ENCODE assay signal across 18 cellular contexts in genomic region chr7:101020444-101020843, GRCh38. TPM values are rescaled to one million over a fixed set of nuclear protein-coding genes. Genes with fewer than 3 reads are reported as not detected.
A peak's percentile ranks its signal among the peaks of the same experiment; 100 is the strongest.
DNase-seq lines count a peak whose midpoint lies in the region; ATAC-seq, FAIRE-seq and TF ChIP-seq lines count a peak whose summit lies in the region.
"Had no signal": no experiment of that assay in that cellular context is flagged by ENCODE, and none has a peak within 500 bp of the region (broad histone marks: within the 10 kb centered on the region; RNA-seq: fewer than 3 reads in every experiment).

No MANE protein-coding gene starts in this region.

- H2BK12ac ChIP-seq in H1 (ENCODE audit: low read depth, low read length) (0 out of 2 replicates have a peak overlapping the region, but pooled peaks have one; percentile 80), neuronal stem cell (ENCODE audit: low read length) (no peak overlapping the region)

- H3K9me3 ChIP-seq in Peyer's patch (no peaks in the 10 kb centered on the region), H1 (ENCODE audit: insufficient read depth in 2 of 2, low read depth in 1 of 2, low read length in 1 of 2) (no peaks in the 10 kb centered on the region), neuronal stem cell (replicated peaks in 1 of 2; ENCODE audit: control insufficient read depth in 2 of 2, insufficient read depth in 1 of 2, low read depth in 1 of 2, low read length in 2 of 2) (no peaks in the 10 kb centered on the region), uterus (no peaks in the 10 kb centered on the region)
- H3K9me3 ChIP-seq: BE2C, Caco-2 had no signal

- H3K4me2 ChIP-seq in H1 (ENCODE audit: insufficient read depth in 1 of 2, low read depth in 2 of 2, low read length in 2 of 2) (no peak overlapping the region), neuronal stem cell (ENCODE audit: insufficient read depth, low read length, poor library complexity, severe bottlenecking) (no peak overlapping the region)

- no peaks in the 10 kb centered on the region for H3K9me3 Mint-ChIP-seq in stimulated activated effector memory CD8-positive, alpha-beta T cell treated with anti-CD3 and anti-CD28 coated beads, Interleukin-12 subunit alpha, Interleukin-12 subunit beta, amount 100 ng/mL, for 72 hours
- H3K9me3 Mint-ChIP-seq: CD4-positive, CD25-positive, alpha-beta regulatory T cell had no signal

- H2AK5ac ChIP-seq in H1 (ENCODE audit: low read depth, low read length) = no peak overlapping the region
- peak overlapping the region; percentile 99 for H2AK5ac ChIP-seq in neuronal stem cell (ENCODE audit: low read depth, low read length)

- no peak overlapping the region for H3K56ac ChIP-seq in H1 (replicated peaks; ENCODE audit: insufficient read length, low read depth, low read length)

- WGBS in H1 (ENCODE audit: extremely low coverage in 1 of 2, insufficient coverage in 1 of 2, insufficient read length in 1 of 2, insufficient replicate concordance in 2 of 2, low coverage in 1 of 2, low lambda C conversion rate in 2 of 2, missing lambda C conversion rate in 1 of 2), 2 experiments = 83% methylated on average over 8 of the region's 8 CpGs; no CpG with 5 or more reads in 1 of the 2 experiments
- WGBS in neuronal stem cell (ENCODE audit: extremely low coverage in 2 of 2, insufficient read length in 2 of 2, insufficient replicate concordance in 1 of 2), 2 donors = no CpG with 5 or more reads among the region's 8 CpGs

- H3K4ac ChIP-seq in H1 (replicated peaks; ENCODE audit: insufficient read length, low read depth, low read length) (no peak overlapping the region), neuronal stem cell (ENCODE audit: low read length) (no peak overlapping the region)

- H4K8ac ChIP-seq in H1 (ENCODE audit: extremely low read depth, insufficient read depth, low read length) = no peak overlapping the region
- no peak overlapping the region for H4K8ac ChIP-seq in neuronal stem cell (ENCODE audit: low read depth, low read length)

- peaks cover 25% of the 10 kb centered on the region for H3K4me1 Mint-ChIP-seq in stimulated activated effector memory CD8-positive, alpha-beta T cell treated with anti-CD3 and anti-CD28 coated beads, Interleukin-12 subunit alpha, Interleukin-12 subunit beta, amount 100 ng/mL, for 72 hours

- H2BK120ac ChIP-seq in H1 (replicated peaks; ENCODE audit: low read depth, low read length) (no peak overlapping the region), neuronal stem cell (ENCODE audit: low read depth, low read length) (no peak overlapping the region)

- CTCF ChIA-PET in H1 (lab: Charles Lee; ENCODE audit: partially characterized antibody) = interaction anchor here (0.9 to 3.3 kb wide), 12 partner anchors 9 to 129 kb away, joined by 3 to 16 read pairs (median 5); partner anchors contain the start of gene MUC12

- H3K4me1 ChIP-seq in Peyer's patch (peaks cover 0 to 42% (median 4%) of the 10 kb centered on the region in 4 donors), H1 (replicated peaks in 1 of 4; ENCODE audit: control insufficient read depth in 3 of 4, insufficient read depth in 4 of 4, low read length in 3 of 4) (peaks cover 13 to 25% (median 17%) of the 10 kb centered on the region in 4 experiments), neuronal stem cell (ENCODE audit: control insufficient read depth in 2 of 2, insufficient read depth in 1 of 2, low read depth in 1 of 2, low read length in 2 of 2) (peaks cover 18 to 20% of the 10 kb centered on the region in 2 donors), uterus (no peaks in the 10 kb centered on the region)
- H3K4me1 ChIP-seq: BE2C had no signal

- ATAC-seq in stimulated activated effector memory CD8-positive, alpha-beta T cell treated with anti-CD3 and anti-CD28 coated beads, Interleukin-12 subunit alpha, Interleukin-12 subunit beta, amount 100 ng/mL, for 72 hours = no peak
- ATAC-seq in HG03469 (IDR thresholded peaks at IDR 0.05; ENCODE audit: unreplicated experiment) = no peak
- ATAC-seq: HCT116 had no signal

- no peak overlapping the region for H2BK5ac ChIP-seq in H1 (ENCODE audit: low read depth, low read length)
- peak overlapping the region; percentile 93 for H2BK5ac ChIP-seq in neuronal stem cell (ENCODE audit: low read length)

- H2BK20ac ChIP-seq in H1 (ENCODE audit: low read length) = no peak overlapping the region

- no peak overlapping the region for H3K9ac ChIP-seq in H1 (replicated peaks in 1 of 4; ENCODE audit: extremely low read depth in 1 of 4, low read depth in 3 of 4, low read length in 3 of 4)
- no peak overlapping the region for H3K9ac ChIP-seq in neuronal stem cell (ENCODE audit: low read depth, low read length, poor library complexity)

- H3K4me3 ChIP-seq in Peyer's patch = peak overlapping the region in 3 of 4 donors; percentile 32 to 75 (median 62)
- H3K4me3 ChIP-seq in H1 (ENCODE audit: extremely low read depth in 1 of 4, insufficient read depth in 2 of 4, low read depth in 3 of 4, low read length in 4 of 4) = no peak overlapping the region
- no peak overlapping the region for H3K4me3 ChIP-seq in neuronal stem cell (ENCODE audit: low read length in 2 of 2)
- no peak overlapping the region for H3K4me3 ChIP-seq in uterus

- H3K27ac ChIP-seq in Peyer's patch (peak overlapping the region in 3 of 4 donors; percentile 84 to 98 (median 98)), H1 (ENCODE audit: low read depth, low read length) (no peak overlapping the region), neuronal stem cell (replicated peaks; ENCODE audit: low read length) (no peak overlapping the region), uterus (no peak overlapping the region)

- peak; percentile 6 to 14 for TF ChIP-seq POLR2A in Peyer's patch (IDR thresholded peaks at IDR 0.05)
- TF ChIP-seq POLR2A in H1 (IDR thresholded peaks at IDR 0.05; ENCODE audit: control extremely low read depth in 1 of 2, low read depth in 2 of 2, low read length in 2 of 2) = no peak
- TF ChIP-seq POLR2A in uterus (IDR thresholded peaks at IDR 0.05) = no peak

- H3K27me3 ChIP-seq in Peyer's patch = no peaks in the 10 kb centered on the region
- H3K27me3 ChIP-seq in H1 (replicated peaks in 1 of 4; ENCODE audit: control insufficient read depth in 3 of 4, extremely low read depth in 1 of 4, insufficient read depth in 3 of 4, low read length in 3 of 4) = no peaks in the 10 kb centered on the region; a peak in 1 of 7 replicates
- no peaks in the 10 kb centered on the region for H3K27me3 ChIP-seq in neuronal stem cell (ENCODE audit: control insufficient read depth in 3 of 3, insufficient read depth in 3 of 3, low read depth in 1 of 3, low read length in 3 of 3)
- H3K27me3 ChIP-seq in uterus = no peaks in the 10 kb centered on the region
- H3K27me3 ChIP-seq: BE2C had no signal

- H3K36me3 ChIP-seq in Peyer's patch = peaks cover 0 to 13% (median 0%) of the 10 kb centered on the region in 3 donors
- no peaks in the 10 kb centered on the region for H3K36me3 ChIP-seq in H1 (ENCODE audit: control insufficient read depth in 2 of 4, insufficient read depth in 4 of 4, low read length in 3 of 4)
- H3K36me3 ChIP-seq in neuronal stem cell (replicated peaks in 1 of 2; ENCODE audit: control insufficient read depth in 2 of 2, insufficient read depth in 2 of 2, low read length in 2 of 2) = no peaks in the 10 kb centered on the region
- H3K36me3 ChIP-seq in uterus = no peaks in the 10 kb centered on the region
- H3K36me3 ChIP-seq: BE2C had no signal

- TF ChIP-seq CTCF in Peyer's patch (IDR thresholded peaks at IDR 0.05) (peak in 1 of 6 experiments; percentile 3), H1 (IDR thresholded peaks at IDR 0.05; ENCODE audit: control extremely low read depth in 1 of 3, insufficient read depth in 1 of 3, low read depth in 1 of 3, low read length in 3 of 3) (no peak), uterus (IDR thresholded peaks at IDR 0.05) (no peak)

- TF ChIP-seq RAD21 in H1 (IDR thresholded peaks at IDR 0.05 in 1 of 2, conservative IDR thresholded peaks at IDR 0.05 in 1 of 2; ENCODE audit: low read depth in 2 of 2, low read length in 2 of 2) = no peak

- intact Hi-C loops in uterus (cut with DNase I; ENCODE audit: low total_unique reads) = no loop called here

- H3K23ac ChIP-seq in H1 (ENCODE audit: insufficient read length) (no peak overlapping the region), neuronal stem cell (ENCODE audit: low read depth, low read length, poor library complexity) (no peak overlapping the region)

- no peak for FAIRE-seq in H1 (lab: Jason Lieb, UNC)
- FAIRE-seq: D721Med, G401.6, GM12891, GM19239, H54 had no signal

- POLR2A ChIA-PET in H1 (lab: Charles Lee; ENCODE audit: partially characterized antibody) = interaction anchor here (0.6 to 2.3 kb wide), 4 partner anchors 11 to 413 kb away, joined by 3 to 6 read pairs (median 3); no protein-coding TSS in a partner anchor

- H3K79me1 ChIP-seq in H1 (ENCODE audit: low read depth, low read length) (0 out of 2 replicates have a peak, but pooled peaks cover 2% of the 10 kb centered on the region), neuronal stem cell (ENCODE audit: low read depth, low read length) (no peaks in the 10 kb centered on the region)

- H4K20me1 ChIP-seq in H1 (replicated peaks in 1 of 2; ENCODE audit: control insufficient read depth in 1 of 2, insufficient read depth in 2 of 2, low read length in 2 of 2) = no peaks in the 10 kb centered on the region

- no peak for TF ChIP-seq EP300 in H1 (IDR thresholded peaks at IDR 0.05; ENCODE audit: borderline replicate concordance in 1 of 2, low read depth in 2 of 2, low read length in 2 of 2)

- H3K18ac ChIP-seq in H1 (ENCODE audit: extremely low read depth, low read length) (no peak overlapping the region), neuronal stem cell (ENCODE audit: low read length) (no peak overlapping the region)

- H3K27ac Mint-ChIP-seq in stimulated activated effector memory CD8-positive, alpha-beta T cell treated with anti-CD3 and anti-CD28 coated beads, Interleukin-12 subunit alpha, Interleukin-12 subunit beta, amount 100 ng/mL, for 72 hours = peak overlapping the region; percentile 97

- no peak overlapping the region for H3K4me3 Mint-ChIP-seq in stimulated activated effector memory CD8-positive, alpha-beta T cell treated with anti-CD3 and anti-CD28 coated beads, Interleukin-12 subunit alpha, Interleukin-12 subunit beta, amount 100 ng/mL, for 72 hours

- H2AFZ ChIP-seq in H1 (ENCODE audit: low read length) = no peak overlapping the region
- H2AFZ ChIP-seq in neuronal stem cell (ENCODE audit: low read length) = no peak overlapping the region

- H3K23me2 ChIP-seq in H1 (ENCODE audit: low read depth, low read length) = peaks cover 9% of the 10 kb centered on the region; the same call in 1 of the 2 replicates

- H4K5ac ChIP-seq in H1 (ENCODE audit: insufficient read length, low read depth, low read length) = no peak overlapping the region

- peaks cover 6% of the 10 kb centered on the region for H3K36me3 Mint-ChIP-seq in stimulated activated effector memory CD8-positive, alpha-beta T cell treated with anti-CD3 and anti-CD28 coated beads, Interleukin-12 subunit alpha, Interleukin-12 subunit beta, amount 100 ng/mL, for 72 hours
- H3K36me3 Mint-ChIP-seq: CD4-positive, CD25-positive, alpha-beta regulatory T cell had no signal

- H3K79me2 ChIP-seq in H1 (ENCODE audit: control insufficient read depth in 1 of 2, insufficient read depth in 2 of 2, low read length in 2 of 2) = no peaks in the 10 kb centered on the region

- no peak overlapping the region for H2BK15ac ChIP-seq in H1 (ENCODE audit: low read length)
- H2BK15ac ChIP-seq in neuronal stem cell (ENCODE audit: low read length) = peak overlapping the region; percentile 95

- DNase-seq in Peyer's patch = peak in 1 of 3 donors; percentile 67
- DNase-seq in H1 (ENCODE audit: low read depth in 1 of 2, low spot score in 2 of 2) = no peak
- DNase-seq in neuronal stem cell (ENCODE audit: low spot score) = no peak
- DNase-seq in stimulated activated effector memory CD8-positive, alpha-beta T cell treated with anti-CD3 and anti-CD28 coated beads, Interleukin-12 subunit alpha, Interleukin-12 subunit beta, amount 100 ng/mL, for 72 hours (ENCODE audit: low spot score in 2 of 2) = no peak
- DNase-seq in putamen (ENCODE audit: low spot score) = no peak
- no peak for DNase-seq in uterus
- DNase-seq: BE2C; C1 segment of cervical spinal cord; Caco-2; CD4-positive, CD25-positive, alpha-beta regulatory T cell had no signal

- no peak overlapping the region for H4K91ac ChIP-seq in H1 (replicated peaks; ENCODE audit: insufficient read length, low read length)
- H4K91ac ChIP-seq in neuronal stem cell (ENCODE audit: low read depth, low read length, poor library complexity) = no peak overlapping the region

- no peak overlapping the region for H3K14ac ChIP-seq in H1 (ENCODE audit: insufficient read length)
- H3K14ac ChIP-seq in neuronal stem cell (ENCODE audit: low read length) = no peak overlapping the region

RNA-seq across cellular contexts. Expression of gene MUC17, which starts 0.6 kb away (rescaled TPM):
- total RNA-seq in Peyer's patch (1,000 to 10,000 TPM in 1 of 4 donors, 100 to 1,000 TPM in 2, 10 to 100 TPM in 1; 64.4 to 1,011 (median 801) TPM), uterus (under 1 TPM in 1 of 4 donors, not detected in 3; under 0.01 TPM)
- total RNA-seq in H1 (2021; fragmentation: NEBNext Ultra II Directional; extraction: Animal tissue kit (Norgen Biotek cat#: 25700)) = not detected in 2 replicates
- 0.02 TPM in 2 replicates for polyA plus RNA-seq in H1 (2011; rRNA removed)
- under 0.01 TPM for polyA plus RNA-seq in H1 (2011; cell fraction: cytosol; rRNA removed)
- polyA plus RNA-seq in H1 (2011; cell fraction: nucleus; rRNA removed) = 0.01 TPM
- not detected in 4 replicates for polyA plus RNA-seq in H1 (2012, experiment 1 of 2)
- not detected for polyA plus RNA-seq in H1 (2012, experiment 2 of 2)
- polyA plus RNA-seq in H1 (2013, experiment 1 of 2) = under 0.01 TPM
- under 0.01 TPM for polyA plus RNA-seq in H1 (2013, experiment 2 of 2)
- 0.03 and 0.05 TPM in 2 replicates for polyA minus RNA-seq in H1 (2011; rRNA and poly(A)+ RNA removed)
- polyA minus RNA-seq in H1 (2011; cell fraction: cytosol; rRNA and poly(A)+ RNA removed) = not detected
- polyA minus RNA-seq in H1 (2011; cell fraction: nucleus; rRNA and poly(A)+ RNA removed) = 0.10 TPM
- not detected for polyA plus RNA-seq in neuronal stem cell (2013, experiment 1 of 2)
- not detected for polyA plus RNA-seq in neuronal stem cell (2013, experiment 2 of 2)
- total RNA-seq: A172; CD4-positive, CD25-positive, alpha-beta regulatory T cell had no signal
- polyA plus RNA-seq: CD4-positive, CD25-positive, alpha-beta regulatory T cell had no signal

RNA-seq across cellular contexts. Expression of gene MUC12, which starts 51.1 kb away (rescaled TPM):
- total RNA-seq in Peyer's patch = 10 to 100 TPM in 2 of 4 donors, 1 to 10 TPM in 2; 4.8 to 31.8 (median 9.0) TPM
- 7.0 and 7.7 TPM in 2 replicates for total RNA-seq in H1 (2021; fragmentation: NEBNext Ultra II Directional; extraction: Animal tissue kit (Norgen Biotek cat#: 25700))
- polyA plus RNA-seq in H1 (2011; rRNA removed) = 13.5 and 16.2 TPM in 2 replicates
- 8.4 TPM for polyA plus RNA-seq in H1 (2011; cell fraction: cytosol; rRNA removed)
- 8.0 TPM for polyA plus RNA-seq in H1 (2011; cell fraction: nucleus; rRNA removed)
- 8.9 to 12.8 TPM (median 11.4 TPM) in 4 replicates for polyA plus RNA-seq in H1 (2012, experiment 1 of 2)
- polyA plus RNA-seq in H1 (2012, experiment 2 of 2) = 20.3 TPM
- 11.1 TPM for polyA plus RNA-seq in H1 (2013, experiment 1 of 2)
- 10.6 TPM for polyA plus RNA-seq in H1 (2013, experiment 2 of 2)
- 1.1 and 1.3 TPM in 2 replicates for polyA minus RNA-seq in H1 (2011; rRNA and poly(A)+ RNA removed)
- polyA minus RNA-seq in H1 (2011; cell fraction: cytosol; rRNA and poly(A)+ RNA removed) = 2.6 TPM
- 2.5 TPM for polyA minus RNA-seq in H1 (2011; cell fraction: nucleus; rRNA and poly(A)+ RNA removed)
- 10.2 TPM for polyA plus RNA-seq in neuronal stem cell (2013, experiment 1 of 2)
- polyA plus RNA-seq in neuronal stem cell (2013, experiment 2 of 2) = 11.2 TPM
- 10 to 100 TPM in 1 of 4 donors, under 1 TPM in 2, not detected in 1; 0.03 to 14.9 (median 0.29) TPM for total RNA-seq in uterus
- total RNA-seq: A172; CD4-positive, CD25-positive, alpha-beta regulatory T cell had no signal

Comparison
In these comparisons a context has a peak if more than half of its experiments do, and no peak if none do; other contexts are left out.
1. H3K27ac ChIP-seq: peak in Peyer's patch (3 of 4); none in H1 (single experiment), neuronal stem cell (single experiment) and uterus (0 of 2).
2. H3K4me3 ChIP-seq: peak in Peyer's patch (3 of 4); none in H1 (0 of 4), neuronal stem cell (0 of 2) and uterus (0 of 2).
3. POLR2A ChIP-seq: peak in Peyer's patch (2 of 2); none in H1 (0 of 2) and uterus (0 of 2).
4. RNA of gene MUC17, which starts 0.6 kb away (total RNA-seq): 64.4 to 1,011 TPM in Peyer's patch; not detected in H1 and under 0.01 TPM in uterus; every median in the first group is over 10 times any median in the second.